In genomic region chr7:140992422-140992821, GRCh38 we compare ENCODE assay signal across 18 cellular contexts. TPM values are rescaled to one million over a fixed set of nuclear protein-coding genes. Genes with fewer than 3 reads are reported as not detected.
DNase-seq lines count a peak whose midpoint lies in the region; ATAC-seq and TF ChIP-seq lines count a peak whose summit lies in the region.
"Had no signal": no experiment of that assay in that cellular context is flagged by ENCODE, and none has a peak within 500 bp of the region (broad histone marks: within the 10 kb centered on the region; RNA-seq: fewer than 3 reads in every experiment).

No MANE protein-coding gene starts in this region.

- no peak overlapping the region for H3K9ac ChIP-seq in endodermal cell (ENCODE audit: extremely low read depth, low read length, poor library complexity, severe bottlenecking)
- H3K9ac ChIP-seq: BLaER1 had no signal

- WGBS in endodermal cell (ENCODE audit: insufficient coverage in 1 of 2, insufficient read length in 1 of 2), 2 experiments: 92 to 100% methylated on average over 2 to 3 of the region's 3 CpGs

- H3K4me1 Mint-ChIP-seq in endodermal cell: peaks cover 21% of the 10 kb centered on the region
- no peaks in the 10 kb centered on the region for H3K4me1 Mint-ChIP-seq in activated T-cell treated with anti-CD3 and anti-CD28 coated beads, Interleukin-2, amount 50 U/mL, for 72 hours (ENCODE audit: low read depth)
- H3K4me1 Mint-ChIP-seq: CD14-positive monocyte; CD4-positive, alpha-beta memory T cell; H9 had no signal

- no peaks in the 10 kb centered on the region for H3K27me3 Mint-ChIP-seq in endodermal cell (ENCODE audit: insufficient read depth)
- no peaks in the 10 kb centered on the region for H3K27me3 Mint-ChIP-seq in activated T-cell treated with anti-CD3 and anti-CD28 coated beads, Interleukin-2, amount 50 U/mL, for 72 hours (ENCODE audit: low read depth)

- TF ChIP-seq POLR2A in GM18505 (IDR thresholded peaks at IDR 0.05; ENCODE audit: borderline replicate concordance, extremely low read depth, insufficient read depth, insufficient read length): no peak

- H3K9me3 Mint-ChIP-seq in endodermal cell: no peaks in the 10 kb centered on the region
- no peaks in the 10 kb centered on the region for H3K9me3 Mint-ChIP-seq in activated T-cell treated with anti-CD3 and anti-CD28 coated beads, Interleukin-2, amount 50 U/mL, for 72 hours
- H3K9me3 Mint-ChIP-seq: CD14-positive monocyte; CD4-positive, alpha-beta memory T cell; H9 had no signal

- H3K36me3 ChIP-seq in BE2C (no peaks in the 10 kb centered on the region), endodermal cell (ENCODE audit: control insufficient read depth, insufficient read depth, low read length) (no peaks in the 10 kb centered on the region)
- H3K36me3 ChIP-seq: BLaER1 had no signal

- DNase-seq in NCI-H146 (lab: John Stamatoyannopoulos, UW) (peak; percentile 25), NCI-H146 treated with DMSO at 0.1 percent for 48 hours (lab: John Stamatoyannopoulos, UW; ENCODE audit: unreplicated experiment) (no peak), BE2C (peak; percentile 36), RPMI7951 (ENCODE audit: low read depth) (peak; percentile 26), endodermal cell (peak; percentile 55)
- DNase-seq in activated T-cell treated with anti-CD3 and anti-CD28 coated beads, Interleukin-2, amount 50 U/mL, for 72 hours: no peak
- DNase-seq: AML-193; CD4-positive, alpha-beta memory T cell; DMS153; DMS79; GF-D8; H9 had no signal

- H3K4me3 ChIP-seq in BE2C (ENCODE audit: low read depth, low read length) (no peak overlapping the region), endodermal cell (ENCODE audit: low read length) (no peak overlapping the region)
- H3K4me3 ChIP-seq: A549, BLaER1 had no signal

- H3K27me3 ChIP-seq in BE2C (no peaks in the 10 kb centered on the region), endodermal cell (ENCODE audit: control insufficient read depth, insufficient read depth, low read length, poor library complexity, severe bottlenecking) (no peaks in the 10 kb centered on the region)
- H3K27me3 ChIP-seq: BLaER1 had no signal

- H3K4me1 ChIP-seq in BE2C (peaks cover 3% of the 10 kb centered on the region; the same call in 1 of the 2 replicates), endodermal cell (ENCODE audit: control insufficient read depth, insufficient read depth, low read length) (no peaks in the 10 kb centered on the region)
- H3K4me1 ChIP-seq: A549, BLaER1 had no signal

- no peak overlapping the region for H3K27ac ChIP-seq in endodermal cell (ENCODE audit: low read depth, low read length)
- H3K27ac ChIP-seq: 22Rv1, A549, BLaER1 had no signal

- H3K36me3 Mint-ChIP-seq in endodermal cell (ENCODE audit: low read depth): no peaks in the 10 kb centered on the region
- no peaks in the 10 kb centered on the region for H3K36me3 Mint-ChIP-seq in activated T-cell treated with anti-CD3 and anti-CD28 coated beads, Interleukin-2, amount 50 U/mL, for 72 hours (ENCODE audit: insufficient read depth in 2 of 2)
- H3K36me3 Mint-ChIP-seq: CD14-positive monocyte; CD4-positive, alpha-beta memory T cell had no signal

- H3K9me3 ChIP-seq in BE2C (no peaks in the 10 kb centered on the region), endodermal cell (ENCODE audit: control insufficient read depth, low read length) (no peaks in the 10 kb centered on the region)
- H3K9me3 ChIP-seq: A549, BLaER1 had no signal

- H3K4me3 Mint-ChIP-seq in endodermal cell: no peak overlapping the region
- no peak overlapping the region for H3K4me3 Mint-ChIP-seq in activated T-cell treated with anti-CD3 and anti-CD28 coated beads, Interleukin-2, amount 50 U/mL, for 72 hours
- H3K4me3 Mint-ChIP-seq: CD14-positive monocyte; CD4-positive, alpha-beta memory T cell; H9 had no signal

- no peak overlapping the region for H3K27ac Mint-ChIP-seq in endodermal cell
- no peak overlapping the region for H3K27ac Mint-ChIP-seq in activated T-cell treated with anti-CD3 and anti-CD28 coated beads, Interleukin-2, amount 50 U/mL, for 72 hours
- H3K27ac Mint-ChIP-seq: CD4-positive, alpha-beta memory T cell; H9 had no signal

- ATAC-seq in GM18505 (IDR thresholded peaks at IDR 0.05; ENCODE audit: unreplicated experiment) (no peak), HG03039 (IDR thresholded peaks at IDR 0.05; ENCODE audit: unreplicated experiment) (no peak)
- ATAC-seq in activated T-cell treated with anti-CD3 and anti-CD28 coated beads, Interleukin-2, amount 50 U/mL, for 72 hours (replicated peaks in 1 of 2): no peak
- ATAC-seq: A549 had no signal

- TF ChIP-seq CTCF in BE2C (IDR thresholded peaks at IDR 0.05; ENCODE audit: low read depth, low read length) (no peak), endodermal cell (conservative IDR thresholded peaks at IDR 0.05) (no peak)

RNA-seq across cellular contexts. Expression of gene MRPS33, which starts 22.3 kb away (rescaled TPM):
- 159 TPM for polyA plus RNA-seq in BE2C (2012; ENCODE audit: insufficient read depth, insufficient read length, low read depth)
- 55.7 and 70.3 TPM in 2 replicates for total RNA-seq in RPMI7951 (2014; rRNA removed; shearing (Covaris generic))
- 10 to 100 TPM; 57.0 to 60.2 TPM for total RNA-seq in endodermal cell
- polyA plus RNA-seq in endodermal cell (2013, experiment 1 of 2): 46.2 TPM
- 41.6 TPM for polyA plus RNA-seq in endodermal cell (2013, experiment 2 of 2)
- total RNA-seq in activated T-cell treated with anti-CD3 and anti-CD28 coated beads, Interleukin-2, amount 50 U/mL, for 72 hours: 10 to 100 TPM; 87.6 to 96.0 TPM

Comparison
In these comparisons a context has a peak if more than half of its experiments do, and no peak if none do; other contexts are left out.
1. DNase-seq: peak in NCI-H146 (single experiment), BE2C (single experiment), RPMI7951 (single experiment) and endodermal cell (single experiment); none in NCI-H146 treated with DMSO at 0.1 percent for 48 hours (single experiment) and activated T-cell treated with anti-CD3 and anti-CD28 coated beads, Interleukin-2, amount 50 U/mL, for 72 hours (0 of 2).